ENCODE assay signal across 17 cellular contexts in genomic region chr10:76085773-76086570, GRCh38.
A peak's percentile ranks its signal among the peaks of the same experiment; 100 is the strongest.
DNase-seq lines count a peak whose midpoint lies in the region; ATAC-seq, FAIRE-seq and TF ChIP-seq lines count a peak whose summit lies in the region.
"Had no signal": no experiment of that assay in that cellular context is flagged by ENCODE, and none has a peak within 500 bp of the region (broad histone marks: within the 10 kb centered on the region; RNA-seq: fewer than 3 reads in every experiment).

No MANE protein-coding gene starts in this region.

- H3K4me1 ChIP-seq in A549 (peaks cover 19% of the 10 kb centered on the region; the same call in 2 of the 3 replicates), hepatocyte (ENCODE audit: insufficient read depth) (peaks cover 14% of the 10 kb centered on the region), rectal smooth muscle tissue (ENCODE audit: control insufficient read depth, insufficient read depth, low read length) (peaks cover 11% of the 10 kb centered on the region)
- H3K4me1 ChIP-seq: pancreas had no signal

- WGBS in A549 (ENCODE audit: missing lambda C conversion rate), result 69% methylated on average over 6 of the region's 6 CpGs
- 83% methylated on average over 6 of the region's 6 CpGs for WGBS in hepatocyte (ENCODE audit: low lambda C conversion rate, missing lambda C conversion rate)

- H3K27me3 ChIP-seq in hepatocyte (no peaks in the 10 kb centered on the region), rectal smooth muscle tissue (ENCODE audit: control insufficient read depth, insufficient read depth, low read length) (no peaks in the 10 kb centered on the region)
- H3K27me3 ChIP-seq: pancreas had no signal

- H4K20me1 ChIP-seq in hepatocyte (ENCODE audit: insufficient read depth, poor library complexity, severe bottlenecking), result no peaks in the 10 kb centered on the region

- no peaks in the 10 kb centered on the region for H3K9me3 ChIP-seq in A549
- H3K9me3 ChIP-seq in hepatocyte (ENCODE audit: low read depth), result no peaks in the 10 kb centered on the region
- H3K9me3 ChIP-seq: pancreas had no signal

- H2AFZ ChIP-seq in hepatocyte, result no peak overlapping the region

- ATAC-seq in A549 (no peak; a peak in 1 of 6 replicates), GM19455 (IDR thresholded peaks at IDR 0.05; ENCODE audit: unreplicated experiment) (no peak)

- H3K4me2 ChIP-seq in A549 (peak overlapping the region; percentile 31; the same call in 1 of the 3 replicates), hepatocyte (no peak overlapping the region)

- H3K4me3 ChIP-seq in A549 (no peak overlapping the region), hepatocyte (no peak overlapping the region), rectal smooth muscle tissue (ENCODE audit: low read length) (no peak overlapping the region)
- H3K4me3 ChIP-seq: GM12878, pancreas, skin epidermis had no signal

- no peak for TF ChIP-seq CTCF in A549 (IDR thresholded peaks at IDR 0.05)
- TF ChIP-seq CTCF in hepatocyte (IDR thresholded peaks at IDR 0.05; ENCODE audit: poor library complexity), result no peak

- no peaks in the 10 kb centered on the region for H3K9me2 ChIP-seq in hepatocyte (replicated peaks; ENCODE audit: insufficient read depth)

- H3K36me3 ChIP-seq in hepatocyte (replicated peaks; ENCODE audit: insufficient read depth, low read depth), result no peaks in the 10 kb centered on the region
- H3K36me3 ChIP-seq in rectal smooth muscle tissue (ENCODE audit: control insufficient read depth, insufficient read depth, low read length), result no peaks in the 10 kb centered on the region
- H3K36me3 ChIP-seq: pancreas had no signal

- DNase-seq in A549 (ENCODE audit: low read depth in 1 of 2, low spot score in 1 of 2) (no peak), NCI-H69 (lab: John Stamatoyannopoulos, UW) (peak; percentile 38), hepatocyte (ENCODE audit: low spot score) (no peak), NCI-H345 (lab: John Stamatoyannopoulos, UW) (no peak), RPMI8226 (no peak), HuH-7.5 (ENCODE audit: low spot score) (no peak)
- DNase-seq: activated CD4-positive, alpha-beta T cell treated with anti-CD3 and anti-CD28 coated beads, Interleukin-2, amount 50 U/mL, for 1 hour; activated naive CD4-positive, alpha-beta T cell treated with Interleukin-2 at 50 U/mL for 16 hours; head of caudate nucleus; MM.1S; NCI-H1694 treated with DMSO at 0.1 percent for 48 hours; stimulated activated CD4-positive, alpha-beta T cell treated with anti-CD3 and anti-CD28 coated beads, Interleukin-4, amount 100 ng/mL, for 24 hours had no signal

- CTCF ChIA-PET in A549 (lab: Yijun Ruan, JAX), result interaction anchor here (0.6 to 1.9 kb wide), 5 partner anchors 15 to 223 kb away, joined by 3 to 6 read pairs (median 4); no protein-coding TSS in a partner anchor

- no peak overlapping the region for H3K9ac ChIP-seq in rectal smooth muscle tissue (ENCODE audit: low read length)

- H3K27ac ChIP-seq in A549, result peak overlapping the region in 1 of 2 experiments; percentile 58; a peak in 4 of 6 replicates
- peak overlapping the region; percentile 45 for H3K27ac ChIP-seq in hepatocyte
- peak overlapping the region; percentile 80 for H3K27ac ChIP-seq in rectal smooth muscle tissue (ENCODE audit: low read depth, low read length)
- H3K27ac ChIP-seq: pancreas had no signal

- no peak for FAIRE-seq in A549 (lab: Jason Lieb, UNC)
- FAIRE-seq: GM12878, pancreas had no signal

- TF ChIP-seq POLR2A in A549 (IDR thresholded peaks at IDR 0.05; ENCODE audit: low read length), result no peak

- TF ChIP-seq RAD21 in A549 (conservative IDR thresholded peaks at IDR 0.05 in 1 of 2, IDR thresholded peaks at IDR 0.05 in 1 of 2), result no peak

- H3K79me2 ChIP-seq in hepatocyte, result no peaks in the 10 kb centered on the region

- no peak for TF ChIP-seq EP300 in A549 (IDR thresholded peaks at IDR 0.05)

- POLR2A ChIA-PET in A549 (lab: Yijun Ruan, JAX), result no interaction called here

TF ChIP-seq in A549, 52 proteins besides CTCF, POLR2A, EP300 and RAD21:
- TF ChIP-seq MAX (IDR thresholded peaks at IDR 0.05), result no peak
- no peak for TF ChIP-seq RARB (CRISPR knock-in tag; IDR thresholded peaks at IDR 0.05)
- no peak for TF ChIP-seq RFX5 (IDR thresholded peaks at IDR 0.05)
- no peak for TF ChIP-seq ZSCAN20 (CRISPR knock-in tag; IDR thresholded peaks at IDR 0.05)
- TF ChIP-seq RNF2 (IDR thresholded peaks at IDR 0.05; ENCODE audit: borderline replicate concordance, low read depth), result no peak
